ENCODE assay signal across 9 cellular contexts in the genomic region with DNA sequence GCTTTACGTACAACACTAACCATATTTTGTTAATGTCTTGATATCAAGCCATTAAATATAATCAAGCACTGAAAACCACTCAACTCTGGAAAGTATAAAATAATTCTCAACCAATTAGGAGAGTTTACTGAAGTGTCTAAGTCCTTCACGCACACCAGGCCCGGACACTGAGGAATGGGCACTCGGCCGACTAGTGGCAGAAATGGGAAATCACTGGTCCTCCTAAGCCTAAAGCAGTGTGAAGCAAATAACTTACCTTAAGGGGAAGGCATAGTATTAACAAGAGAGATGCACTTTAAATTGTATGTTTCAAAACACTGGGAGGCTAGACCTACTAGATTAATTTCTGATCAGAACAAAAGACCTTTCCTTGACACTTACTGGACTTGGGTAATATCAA. TPM values are rescaled to one million over a fixed set of nuclear protein-coding genes. Genes with fewer than 3 reads are reported as not detected.
DNase-seq lines count a peak whose midpoint lies in the region; ATAC-seq and TF ChIP-seq lines count a peak whose summit lies in the region.
"Had no signal": no experiment of that assay in that cellular context is flagged by ENCODE, and none has a peak within 500 bp of the region (broad histone marks: within the 10 kb centered on the region; RNA-seq: fewer than 3 reads in every experiment).

No MANE protein-coding gene starts in this region.

- H3K27me3 ChIP-seq in HCT116 (ENCODE audit: insufficient read depth, low read length) = no peaks in the 10 kb centered on the region
- H3K27me3 ChIP-seq in liver (ENCODE audit: control insufficient read depth in 4 of 4, insufficient read depth in 4 of 4, low read length in 3 of 4) = no peaks in the 10 kb centered on the region

- no peak overlapping the region for H3K9ac ChIP-seq in HCT116 (ENCODE audit: low read length)
- no peak overlapping the region for H3K9ac ChIP-seq in liver (ENCODE audit: low read depth in 1 of 2, low read length in 2 of 2)

- no peaks in the 10 kb centered on the region; a peak in 1 of 4 replicates for H3K36me3 ChIP-seq in HCT116 (ENCODE audit: control insufficient read depth in 1 of 2, insufficient read depth in 2 of 2, low read length in 2 of 2)
- H3K36me3 ChIP-seq in liver (ENCODE audit: control insufficient read depth in 4 of 4, insufficient read depth in 3 of 4, low read depth in 1 of 4, low read length in 3 of 4) = peaks cover 0 to 2% (median 0%) of the 10 kb centered on the region in 4 donors

- no peak overlapping the region for H3K4me2 ChIP-seq in HCT116 (ENCODE audit: low read length)

- WGBS in liver = 78% methylated on average over 5 of the region's 5 CpGs

- CTCF ChIA-PET in HCT116 (lab: Charles Lee) = interaction anchor here (1.0 kb wide), 1 partner anchor 15 kb away, joined by 4 read pairs; no protein-coding TSS in a partner anchor

- no peak for TF ChIP-seq POLR2A in HCT116 (IDR thresholded peaks at IDR 0.05; ENCODE audit: borderline replicate concordance, extremely low read depth, insufficient read depth, insufficient read length)

- no peak overlapping the region for H2AFZ ChIP-seq in HCT116 (ENCODE audit: low read depth, low read length, poor library complexity, severe bottlenecking)

- no peaks in the 10 kb centered on the region for H3K9me3 ChIP-seq in HCT116 (ENCODE audit: control insufficient read depth in 1 of 2, insufficient read depth in 1 of 2, low read depth in 1 of 2, low read length in 2 of 2)
- no peaks in the 10 kb centered on the region for H3K9me3 ChIP-seq in liver (ENCODE audit: control insufficient read depth in 4 of 4, low read length in 3 of 4)

- DNase-seq in COLO668 (lab: John Stamatoyannopoulos, UW; ENCODE audit: unreplicated experiment) (peak; percentile 31), HCT116 (ENCODE audit: low read depth, low spot score) (peak; percentile 29), cardiac fibroblast (ENCODE audit: low read depth in 2 of 2) (peak in 1 of 2 donors; percentile 12), hepatic stellate cell (ENCODE audit: low spot score) (no peak), NCI-H1436 (lab: John Stamatoyannopoulos, UW) (no peak)
- DNase-seq: activated T-cell treated with anti-CD3 and anti-CD28 coated beads, Interleukin-2, amount 50 U/mL, for 72 hours had no signal

- BruUV-seq in HCT116 (replicated peaks; lab: Mats Ljungman, UMichigan) = no TSS peak

- RAD21 ChIA-PET in HCT116 (lab: Charles Lee; ENCODE audit: low non-redundant PET in 1 of 2, low total read pairs in 2 of 2, uncharacterized antibody in 2 of 2, unreplicated experiment in 2 of 2) = no interaction called here

- peak; percentile 26; the same call in 1 of the 2 replicates for TF ChIP-seq RAD21 in HCT116 (IDR thresholded peaks at IDR 0.05; ENCODE audit: low read depth)
- peak in 1 of 2 donors; percentile 36 for TF ChIP-seq RAD21 in liver (IDR thresholded peaks at IDR 0.05)

- no peaks in the 10 kb centered on the region for H3K9me2 ChIP-seq in HCT116 (ENCODE audit: insufficient read depth)

- POLR2A ChIA-PET in HCT116 (lab: Charles Lee) = no interaction called here

- peaks cover 94% of the 10 kb centered on the region for H3K79me2 ChIP-seq in HCT116 (ENCODE audit: insufficient read depth, low read length)

- H3K27ac ChIP-seq in HCT116 (ENCODE audit: low read depth, low read length) = no peak overlapping the region
- H3K27ac ChIP-seq in liver (ENCODE audit: low read depth in 1 of 2, low read length in 2 of 2) = no peak overlapping the region

- no peaks in the 10 kb centered on the region for H4K20me1 ChIP-seq in HCT116 (ENCODE audit: insufficient read depth)

- intact Hi-C loops in HCT116 (cut with micrococcal nuclease) = no loop called here

- TF ChIP-seq CTCF in HCT116 (IDR thresholded peaks at IDR 0.05 in 2 of 3, conservative IDR thresholded peaks at IDR 0.05 in 1 of 3; ENCODE audit: borderline replicate concordance in 1 of 3, insufficient read depth in 1 of 3, low read depth in 2 of 3, low read length in 2 of 3) (peak in 2 of 3 experiments; percentile 75 to 78; a peak in 4 of 6 replicates), cardiac fibroblast (IDR thresholded peaks at IDR 0.05; ENCODE audit: low read depth, low read length) (peak; percentile 31), liver (IDR thresholded peaks at IDR 0.05; ENCODE audit: low read depth, low read length, missing input control) (peak; percentile 27)

- ATAC-seq in HCT116 (peak; percentile 97), GM21717 (IDR thresholded peaks at IDR 0.05; ENCODE audit: unreplicated experiment) (no peak), HG03432 (IDR thresholded peaks at IDR 0.05; ENCODE audit: unreplicated experiment) (no peak)
- ATAC-seq: activated T-cell treated with anti-CD3 and anti-CD28 coated beads, Interleukin-2, amount 50 U/mL, for 72 hours had no signal

- H3K4me1 ChIP-seq in HCT116 (ENCODE audit: control insufficient read depth in 1 of 2, insufficient read depth in 2 of 2, low read length in 2 of 2) = peaks cover 9 to 26% of the 10 kb centered on the region in 2 experiments
- no peaks in the 10 kb centered on the region for H3K4me1 ChIP-seq in liver (ENCODE audit: control insufficient read depth in 4 of 4, insufficient read depth in 4 of 4, low read length in 3 of 4)

- H3K4me3 ChIP-seq in HCT116 (replicated peaks in 1 of 2; ENCODE audit: low read depth in 1 of 2, low read length in 2 of 2) (no peak overlapping the region), cardiac fibroblast (replicated peaks in 1 of 2; ENCODE audit: low read depth in 2 of 2, low read length in 2 of 2) (no peak overlapping the region), liver (ENCODE audit: low read depth in 1 of 3, low read length in 3 of 3) (no peak overlapping the region)

TF ChIP-seq in HCT116, 20 proteins besides CTCF, POLR2A, EP300 and RAD21:
- TF ChIP-seq EZH2 (IDR thresholded peaks at IDR 0.05) (no peak), POLR2AphosphoS5 (IDR thresholded peaks at IDR 0.05; ENCODE audit: low read depth, low read length) (no peak), ZBTB33 (IDR thresholded peaks at IDR 0.05; ENCODE audit: extremely low read depth, insufficient replicate concordance, low read length) (no peak), TCF7L2 (IDR thresholded peaks at IDR 0.05; ENCODE audit: borderline replicate concordance, extremely low read depth, insufficient read depth, insufficient read length) (no peak)

TF ChIP-seq in liver, 16 proteins besides CTCF, POLR2A, EP300 and RAD21 (continues in another document):
- TF ChIP-seq SP1 (IDR thresholded peaks at IDR 0.05) (no peak), ATF3 (IDR thresholded peaks at IDR 0.05) (no peak), FOXA1 (IDR thresholded peaks at IDR 0.05) (no peak), FOXA2 (IDR thresholded peaks at IDR 0.05) (no peak), HNF4A (conservative IDR thresholded peaks at IDR 0.05) (no peak), YY1 (IDR thresholded peaks at IDR 0.05) (no peak), EGR1 (IDR thresholded peaks at IDR 0.05; ENCODE audit: low read depth in 2 of 2) (no peak), GABPA (IDR thresholded peaks at IDR 0.05 in 1 of 2, conservative IDR thresholded peaks at IDR 0.05 in 1 of 2) (no peak), TAF1 (conservative IDR thresholded peaks at IDR 0.05) (no peak), ZBTB33 (IDR thresholded peaks at IDR 0.05) (no peak), NR2F2 (IDR thresholded peaks at IDR 0.05) (no peak), RXRA (IDR thresholded peaks at IDR 0.05) (no peak), HNF4G (IDR thresholded peaks at IDR 0.05) (no peak)
- TF ChIP-seq, protein P1, sequence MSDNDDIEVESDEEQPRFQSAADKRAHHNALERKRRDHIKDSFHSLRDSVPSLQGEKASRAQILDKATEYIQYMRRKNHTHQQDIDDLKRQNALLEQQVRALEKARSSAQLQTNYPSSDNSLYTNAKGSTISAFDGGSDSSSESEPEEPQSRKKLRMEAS (IDR thresholded peaks at IDR 0.05) = no peak

RNA-seq across cellular contexts. Expression of gene FAM210A, which starts 45.7 kb away (rescaled TPM):
- total RNA-seq in HCT116 (2021; ENCODE audit: unreplicated experiment) = 26.2 TPM
- 18.2 and 19.9 TPM in 2 replicates for polyA plus RNA-seq in HCT116 (2012)
- 10 to 100 TPM; 12.3 to 18.3 TPM for total RNA-seq in liver
- polyA plus RNA-seq in liver = 10 to 100 TPM; 10.5 to 12.8 TPM

RNA-seq across cellular contexts. Expression of gene RNMT, which starts 45.9 kb away (rescaled TPM):
- total RNA-seq in HCT116 (2021; ENCODE audit: unreplicated experiment) = 58.0 TPM
- polyA plus RNA-seq in HCT116 (2012) = 22.8 and 25.0 TPM in 2 replicates
- total RNA-seq in liver = 10 to 100 TPM; 10.0 to 12.6 TPM
- 10 to 100 TPM in 1 of 2 donors, 1 to 10 TPM in 1; 4.9 to 23.1 TPM for polyA plus RNA-seq in liver

Comparison
In these comparisons a context has a peak if more than half of its experiments do, and no peak if none do; other contexts are left out.
1. DNase-seq: peak in COLO668 (single experiment) and HCT116 (single experiment); none in hepatic stellate cell (single experiment) and NCI-H1436 (single experiment).
2. Peak in every context shown above with its lines, with median percentiles within 50 percentile points of each other: CTCF ChIP-seq.